In the genomic region with DNA sequence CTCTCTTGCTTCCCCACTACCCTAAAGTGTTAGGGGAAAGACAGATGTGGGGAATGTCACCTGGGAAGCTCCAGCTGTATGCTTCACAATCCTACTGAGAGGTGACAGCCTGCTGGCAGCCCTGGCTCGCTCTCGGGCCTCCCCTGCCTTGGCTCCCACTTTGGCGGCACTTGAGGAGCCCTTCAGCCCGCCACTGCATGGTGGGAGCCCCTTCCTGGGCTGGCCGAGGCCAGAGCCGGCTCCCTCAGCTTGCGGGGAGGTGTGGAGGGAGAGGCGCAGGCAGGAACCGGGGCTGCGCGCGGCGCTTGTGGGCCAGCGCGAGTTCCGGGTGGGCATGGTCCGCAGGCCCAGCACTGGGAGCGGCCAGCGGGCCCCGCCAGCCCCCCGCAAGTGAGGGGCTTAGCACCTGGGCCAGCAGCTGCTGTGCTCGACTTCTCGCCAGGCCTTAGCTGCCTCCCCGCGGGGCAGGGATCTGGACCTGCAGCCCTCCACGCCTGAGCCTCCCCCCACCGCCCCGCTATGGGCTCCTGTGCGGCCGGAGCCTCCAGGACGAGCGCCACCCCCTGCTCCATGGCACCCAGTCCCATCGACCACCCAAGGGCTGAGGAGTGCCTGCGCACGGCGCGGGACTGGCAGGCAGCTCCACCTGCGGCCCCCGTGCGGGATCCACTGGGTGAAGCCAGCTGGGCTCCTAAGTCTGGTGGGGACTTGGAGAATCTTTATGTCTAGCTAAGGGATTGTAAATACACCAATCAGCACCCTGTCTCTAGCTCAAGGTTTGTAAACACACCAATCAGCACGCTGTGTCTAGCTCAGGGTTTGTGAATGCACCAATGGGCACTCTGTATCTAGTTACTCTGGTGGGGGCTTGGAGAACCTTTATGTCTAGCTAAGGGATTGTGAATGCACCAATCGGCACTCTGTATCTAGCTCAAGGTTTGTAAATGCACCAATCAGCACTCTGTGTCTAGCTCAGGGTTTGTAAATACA, we compare ENCODE assay signal across 11 cellular contexts. TPM values are rescaled to one million over a fixed set of nuclear protein-coding genes. Genes with fewer than 3 reads are reported as not detected.
DNase-seq lines count a peak whose midpoint lies in the region; ATAC-seq and TF ChIP-seq lines count a peak whose summit lies in the region.
"Not testable (repeated sequence)": the region's sequence is repeated elsewhere in the genome, so short reads cannot be mapped to it uniquely, and the experiment has no call there.
"Had no signal": no experiment of that assay in that cellular context is flagged by ENCODE, and none has a peak within 500 bp of the region (broad histone marks: within the 10 kb centered on the region; RNA-seq: fewer than 3 reads in every experiment).

No MANE protein-coding gene starts in this region.

- peak overlapping the region; percentile 60 for H2AK5ac ChIP-seq in mesenchymal stem cell (ENCODE audit: low read length, severe bottlenecking)

- H3K4me2 ChIP-seq in HCT116 (ENCODE audit: low read length); mesenchymal stem cell (ENCODE audit: low read length, poor library complexity, severe bottlenecking): not testable (repeated sequence)

- ATAC-seq in HCT116, WTC11, heart left ventricle, sciatic nerve: not testable (repeated sequence)

- not testable (repeated sequence) for TF ChIP-seq EP300 in suprapubic skin (IDR thresholded peaks at IDR 0.05)

- TF ChIP-seq CTCF in HCT116 (IDR thresholded peaks at IDR 0.05 in 2 of 3, conservative IDR thresholded peaks at IDR 0.05 in 1 of 3; ENCODE audit: borderline replicate concordance in 1 of 3, insufficient read depth in 1 of 3, low read depth in 2 of 3, low read length in 2 of 3); WTC11 (IDR thresholded peaks at IDR 0.05); colonic mucosa (IDR thresholded peaks at IDR 0.05); heart left ventricle (IDR thresholded peaks at IDR 0.05); suprapubic skin (IDR thresholded peaks at IDR 0.05); uterus (IDR thresholded peaks at IDR 0.05): not testable (repeated sequence)

- not testable (repeated sequence) for H2AFZ ChIP-seq in HCT116 (ENCODE audit: low read depth, low read length, poor library complexity, severe bottlenecking); mesenchymal stem cell (ENCODE audit: low read depth, low read length)

- H3K27ac Mint-ChIP-seq in WTC11 = not testable (repeated sequence)

- H3K4me3 ChIP-seq in HCT116 (replicated peaks in 1 of 2; ENCODE audit: low read depth in 1 of 2, low read length in 2 of 2); colonic mucosa; heart left ventricle; mesenchymal stem cell (ENCODE audit: insufficient read depth in 1 of 2, low read depth in 1 of 2, low read length in 2 of 2); suprapubic skin; uterus: not testable (repeated sequence)

- H4K8ac ChIP-seq in mesenchymal stem cell (ENCODE audit: low read length) = not testable (repeated sequence)

- POLR2A ChIA-PET in HCT116 (lab: Charles Lee) = interaction anchor here (0.9 to 1.2 kb wide), 2 partner anchors 9 to 78 kb away, joined by 3 read pairs; no protein-coding TSS in a partner anchor
- POLR2A ChIA-PET in WTC11 (lab: Charles Lee) = not testable (repeated sequence)

- H3K36me3 Mint-ChIP-seq in WTC11 = not testable (repeated sequence)

- H3K4me3 Mint-ChIP-seq in WTC11 = not testable (repeated sequence)

- H3K27me3 Mint-ChIP-seq in WTC11 (ENCODE audit: low read depth) = peaks cover 18% of the 10 kb centered on the region

- not testable (repeated sequence) for H2BK5ac ChIP-seq in mesenchymal stem cell (ENCODE audit: low read depth, low read length, poor library complexity, severe bottlenecking)

- not testable (repeated sequence) for H3K9me3 ChIP-seq in HCT116 (ENCODE audit: control insufficient read depth in 1 of 2, insufficient read depth in 1 of 2, low read depth in 1 of 2, low read length in 2 of 2); colonic mucosa; heart left ventricle; mesenchymal stem cell (ENCODE audit: control insufficient read depth, low read length); suprapubic skin; uterus

- H4K20me1 ChIP-seq in HCT116 (ENCODE audit: insufficient read depth) = not testable (repeated sequence)

- not testable (repeated sequence) for H3K36me3 ChIP-seq in HCT116 (ENCODE audit: control insufficient read depth in 1 of 2, insufficient read depth in 2 of 2, low read length in 2 of 2); colonic mucosa; heart left ventricle; mesenchymal stem cell (ENCODE audit: control insufficient read depth in 1 of 2, insufficient read depth in 2 of 2, low read depth in 1 of 2, low read length in 2 of 2); suprapubic skin; uterus

- not testable (repeated sequence) for H2BK15ac ChIP-seq in mesenchymal stem cell (ENCODE audit: low read depth, poor library complexity, severe bottlenecking)

- intact Hi-C loops in HCT116 (cut with micrococcal nuclease) (loop anchor here (5.0 kb wide), 1 partner anchor 250 kb away; no protein-coding TSS in a partner anchor), heart left ventricle (cut with DNase I) (loop anchor here in 4 of 10 donors (5.0 to 10.0 kb wide), 5 partner anchors 72 to 1448 kb away; no protein-coding TSS in a partner anchor)
- intact Hi-C loops in colonic mucosa (cut with DNase I); sciatic nerve (cut with DNase I); uterus (cut with DNase I; ENCODE audit: low total_unique reads): not testable (repeated sequence)

- H2BK120ac ChIP-seq in mesenchymal stem cell (ENCODE audit: low read depth, low read length) = not testable (repeated sequence)

- H3K9ac ChIP-seq in HCT116 (ENCODE audit: low read length); colonic mucosa (ENCODE audit: low read depth in 2 of 2, low read length in 2 of 2): not testable (repeated sequence)
- peak overlapping the region; percentile 65 for H3K9ac ChIP-seq in mesenchymal stem cell (ENCODE audit: low read length)

- not testable (repeated sequence) for H3K9me2 ChIP-seq in HCT116 (ENCODE audit: insufficient read depth)

- H3K4ac ChIP-seq in mesenchymal stem cell (ENCODE audit: low read depth in 1 of 2, low read length in 2 of 2) = peak overlapping the region in 1 of 2 experiments; percentile 90

- not testable (repeated sequence) for H3K27ac ChIP-seq in HCT116 (ENCODE audit: low read depth, low read length); mesenchymal stem cell (ENCODE audit: low read length, poor library complexity, severe bottlenecking)
- H3K27ac ChIP-seq in colonic mucosa = peak overlapping the region; percentile 27
- H3K27ac ChIP-seq in heart left ventricle = peak overlapping the region in 11 of 12 donors; percentile 46 to 86 (median 79)
- H3K27ac ChIP-seq in suprapubic skin = peak overlapping the region; percentile 83
- H3K27ac ChIP-seq in uterus = peak overlapping the region; percentile 81 to 82

- H3K23ac ChIP-seq in mesenchymal stem cell (ENCODE audit: low read length in 2 of 2) = not testable (repeated sequence)

- peak overlapping the region; percentile 54 for H4K91ac ChIP-seq in mesenchymal stem cell (ENCODE audit: low read length)

- peak overlapping the region in 1 of 2 experiments; percentile 71 for H3K18ac ChIP-seq in mesenchymal stem cell (ENCODE audit: low read depth in 1 of 2, low read length in 2 of 2)

- CTCF ChIA-PET in HCT116 (lab: Charles Lee) (interaction anchor here (1.3 to 5.3 kb wide), 8 partner anchors 9 to 323 kb away, joined by 5 to 90 read pairs (median 8); a partner anchor contains a TSS), WTC11 (lab: Charles Lee) (interaction anchor here (0.6 to 10.6 kb wide), 32 partner anchors 8 to 1126 kb away, joined by 3 to 163 read pairs (median 6); a partner anchor contains a TSS)

- H3K4me1 ChIP-seq in HCT116 (ENCODE audit: control insufficient read depth in 1 of 2, insufficient read depth in 2 of 2, low read length in 2 of 2) (peaks cover 10 to 26% of the 10 kb centered on the region in 2 experiments), heart left ventricle (peaks cover 0 to 52% (median 26%) of the 10 kb centered on the region in 12 donors), mesenchymal stem cell (ENCODE audit: control insufficient read depth, insufficient read depth, low read depth, low read length) (peaks cover 19% of the 10 kb centered on the region), suprapubic skin (peaks cover 61% of the 10 kb centered on the region), uterus (peaks cover 0 to 28% of the 10 kb centered on the region in 2 donors)
- not testable (repeated sequence) for H3K4me1 ChIP-seq in colonic mucosa

- not testable (repeated sequence) for H3K9me3 Mint-ChIP-seq in WTC11

- whole genome bisulfite sequencing in heart left ventricle, 4 donors = 92 to 93% (median 92%) methylated on average over 28 to 42 of the region's 42 CpGs
- WGBS in mesenchymal stem cell = 88% methylated on average over 22 of the region's 42 CpGs
- 94% methylated on average over 10 of the region's 42 CpGs for WGBS in suprapubic skin

- RAD21 ChIA-PET in HCT116 (lab: Charles Lee; ENCODE audit: low non-redundant PET in 1 of 2, low total read pairs in 2 of 2, uncharacterized antibody in 2 of 2, unreplicated experiment in 2 of 2) = interaction anchor here in 1 of 2 experiments (1.0 to 1.8 kb wide), 3 partner anchors 80 to 271 kb away, joined by 3 to 6 read pairs (median 4); no protein-coding TSS in a partner anchor

- H3K79me1 ChIP-seq in mesenchymal stem cell (replicated peaks; ENCODE audit: low read length, poor library complexity, severe bottlenecking) = not testable (repeated sequence)

- TF ChIP-seq RAD21 in HCT116 (IDR thresholded peaks at IDR 0.05; ENCODE audit: low read depth) = not testable (repeated sequence)

- H3K14ac ChIP-seq in mesenchymal stem cell (ENCODE audit: low read length in 2 of 2) = not testable (repeated sequence)

- H2BK12ac ChIP-seq in mesenchymal stem cell (ENCODE audit: low read length in 2 of 2) = peak overlapping the region; percentile 30 to 79

- not testable (repeated sequence) for BruUV-seq in HCT116 (replicated peaks; lab: Mats Ljungman, UMichigan)

- DNase-seq in HCT116 (ENCODE audit: low read depth, low spot score); colonic mucosa; mesenchymal stem cell; uterus: not testable (repeated sequence)
- DNase-seq in WTC11 (ENCODE audit: low spot score) (peak; percentile 7), heart left ventricle (peak in 1 of 5 donors; percentile 65), sciatic nerve (ENCODE audit: low spot score) (peak; percentile 60), suprapubic skin (ENCODE audit: low spot score in 2 of 2) (peak in 1 of 2 donors; percentile 60)

- H3K79me2 ChIP-seq in HCT116 (ENCODE audit: insufficient read depth, low read length) = not testable (repeated sequence)

- H3K4me1 Mint-ChIP-seq in WTC11 = peaks cover 22% of the 10 kb centered on the region

- TF ChIP-seq POLR2A in HCT116 (IDR thresholded peaks at IDR 0.05; ENCODE audit: borderline replicate concordance, extremely low read depth, insufficient read depth, insufficient read length); heart left ventricle (IDR thresholded peaks at IDR 0.05); suprapubic skin (IDR thresholded peaks at IDR 0.05); uterus (IDR thresholded peaks at IDR 0.05): not testable (repeated sequence)

- not testable (repeated sequence) for H3K27me3 ChIP-seq in HCT116 (ENCODE audit: insufficient read depth, low read length); colonic mucosa; heart left ventricle; mesenchymal stem cell (ENCODE audit: control insufficient read depth in 1 of 2, insufficient read depth in 1 of 2, low read length in 2 of 2); suprapubic skin; uterus

RNA-seq across cellular contexts. Expression of a gene that starts 29.8 kb away (rescaled TPM):
- total RNA-seq in HCT116 (2021; ENCODE audit: unreplicated experiment) = 0.39 TPM
- polyA plus RNA-seq in HCT116 (2012) = 0.04 and 0.06 TPM in 2 replicates
- 3.1 to 6.0 TPM (median 5.7 TPM) in 3 replicates for total RNA-seq in WTC11 (2021)
- total RNA-seq in colonic mucosa = not detected
- not detected for total RNA-seq in heart left ventricle
- not detected for polyA plus RNA-seq in heart left ventricle
- polyA plus RNA-seq in mesenchymal stem cell (2013, experiment 1 of 2) = not detected
- polyA plus RNA-seq in mesenchymal stem cell (2013, experiment 2 of 2) = 0.03 TPM
- 0.98 TPM for total RNA-seq in sciatic nerve
- total RNA-seq in suprapubic skin = 1 to 10 TPM in 2 of 4 donors, under 1 TPM in 2; 0.21 to 3.9 (median 1.7) TPM
- total RNA-seq in uterus = under 1 TPM in 1 of 4 donors, not detected in 3; 0.58 TPM
- total RNA-seq: A172; CD8-positive, alpha-beta T cell; HFFc6 had no signal

RNA-seq across cellular contexts. Expression of a gene that starts 58.0 kb away (rescaled TPM):
- 28.1 TPM for total RNA-seq in HCT116 (2021; ENCODE audit: unreplicated experiment)
- polyA plus RNA-seq in HCT116 (2012) = 23.1 and 29.6 TPM in 2 replicates
- total RNA-seq in WTC11 (2021) = 39.0 to 47.7 TPM (median 40.5 TPM) in 3 replicates
- 10 to 100 TPM; 27.0 to 31.3 TPM for total RNA-seq in colonic mucosa
- total RNA-seq in heart left ventricle = 10 to 100 TPM; 18.4 to 68.7 (median 28.0) TPM
- 10 to 100 TPM; 17.0 to 20.8 TPM for polyA plus RNA-seq in heart left ventricle
- 49.0 TPM for polyA plus RNA-seq in mesenchymal stem cell (2013, experiment 1 of 2)
- 51.3 TPM for polyA plus RNA-seq in mesenchymal stem cell (2013, experiment 2 of 2)
- total RNA-seq in sciatic nerve = 86.6 TPM
- 100 to 1,000 TPM in 1 of 4 donors, 10 to 100 TPM in 3; 59.2 to 111 (median 82.5) TPM for total RNA-seq in suprapubic skin
- 100 to 1,000 TPM in 2 of 4 donors, 10 to 100 TPM in 2; 39.0 to 118 (median 78.3) TPM for total RNA-seq in uterus
